20 cellular contexts compared by ENCODE assay signal in genomic region chr9:127500862-127501261, GRCh38.
"Had no signal": no experiment of that assay in that cellular context is flagged by ENCODE, and none has a peak within 500 bp of the region (broad histone marks: within the 10 kb centered on the region; RNA-seq: fewer than 3 reads in every experiment).

No MANE protein-coding gene starts in this region.

- H3K27ac ChIP-seq: KMS-11, Peyer's patch had no signal

- H3K4me2 ChIP-seq: KMS-11 had no signal

- ATAC-seq: activated T-helper 17 cell treated with anti-CD3 and anti-CD28 coated beads, Interleukin-2, amount 50 U/mL, for 72 hours had no signal

- H3K9me3 ChIP-seq: Peyer's patch had no signal

- H3K4me3 ChIP-seq: Peyer's patch had no signal

- DNase-seq: activated CD4-positive, alpha-beta memory T cell treated with anti-CD3 and anti-CD28 coated beads, Interleukin-2, amount 10 ng/mL, durations not matched to agents 7 days and 5 days; activated CD4-positive, alpha-beta T cell treated with anti-CD3 and anti-CD28 coated beads, Interleukin-2, amount 50 U/mL, for 1 hour; activated CD4-positive, CD25-positive, alpha-beta regulatory T cell; activated gamma-delta T cell; activated naive CD4-positive, alpha-beta T cell treated with anti-CD3 and anti-CD28 coated beads for 36 hours; activated T-cell treated with anti-CD3 and anti-CD28 coated beads for 4 hours; activated T-cell treated with anti-CD3 and anti-CD28 coated beads, Interleukin-2, amount 50 U/mL, for 48 hours; amygdala; NCI-H1092; NCI-H1930; NCI-H345; NCI-H510A; NCI-H526 treated with DMSO at 0.1 percent for 48 hours; OCI-M1; Peyer's patch; SHP77; T-helper 2 cell; T1000 had no signal

- H3K9ac ChIP-seq: KMS-11 had no signal

- H3K27me3 ChIP-seq: Peyer's patch had no signal
